Comparison of ENCODE assay signal across 8 cellular contexts in genomic region chr1:1040004-1040991, GRCh38. TPM values are rescaled to one million over a fixed set of nuclear protein-coding genes. Genes with fewer than 3 reads are reported as not detected.
DNase-seq lines count a peak whose midpoint lies in the region; ATAC-seq and TF ChIP-seq lines count a peak whose summit lies in the region.

No MANE protein-coding gene starts in this region.

- ATAC-seq in GM19397 (IDR thresholded peaks at IDR 0.05; ENCODE audit: unreplicated experiment) (peak; percentile 43), GM21737 (IDR thresholded peaks at IDR 0.05; ENCODE audit: unreplicated experiment) (no peak)

- no peak for TF ChIP-seq CTCF in endothelial cell (IDR thresholded peaks at IDR 0.05; ENCODE audit: unreplicated experiment)

- no peak overlapping the region for H3K27ac Mint-ChIP-seq in endothelial cell (ENCODE audit: unreplicated experiment)

- no peaks in the 10 kb centered on the region for H3K4me1 Mint-ChIP-seq in endothelial cell (ENCODE audit: unreplicated experiment)

- H3K9me3 Mint-ChIP-seq in endothelial cell (ENCODE audit: unreplicated experiment) = no peaks in the 10 kb centered on the region

- no peak overlapping the region for H3K4me3 Mint-ChIP-seq in endothelial cell (ENCODE audit: unreplicated experiment)

- peaks cover 17% of the 10 kb centered on the region for H3K27me3 Mint-ChIP-seq in endothelial cell (ENCODE audit: unreplicated experiment)

- peak; percentile 86 for DNase-seq in Ammon's horn (ENCODE audit: low spot score)
- DNase-seq in NCI-H345 treated with DMSO at 0.1 percent for 48 hours (lab: John Stamatoyannopoulos, UW; ENCODE audit: unreplicated experiment) = peak; percentile 13
- DNase-seq in activated CD8-positive, alpha-beta memory T cell treated with anti-CD3 and anti-CD28 coated beads, Interleukin-2, amount 50 U/mL, for 48 hours = peak; percentile 88
- peak; percentile 84 for DNase-seq in endothelial cell (ENCODE audit: low spot score)
- peak; percentile 72 for DNase-seq in mucosa of gallbladder (ENCODE audit: low spot score)
- DNase-seq in stimulated activated CD8-positive, alpha-beta memory T cell treated with anti-CD3 and anti-CD28 coated beads, Interleukin-4, amount 100 ng/mL, for 48 hours = peak; percentile 81

- peaks cover 20% of the 10 kb centered on the region for H3K36me3 Mint-ChIP-seq in endothelial cell (ENCODE audit: low read depth, unreplicated experiment)

RNA-seq across cellular contexts. Expression of gene AGRN, which starts 20.4 kb away (rescaled TPM):
- total RNA-seq in endothelial cell (ENCODE audit: unreplicated experiment) (374 TPM), mucosa of gallbladder (311 TPM)

RNA-seq across cellular contexts. Expression of gene ISG15, which starts 27.0 kb away (rescaled TPM):
- total RNA-seq in endothelial cell (ENCODE audit: unreplicated experiment) (33.3 TPM), mucosa of gallbladder (41.5 TPM)

RNA-seq across cellular contexts. Expression of gene RNF223, which starts 33.8 kb away (rescaled TPM):
- total RNA-seq in endothelial cell (ENCODE audit: unreplicated experiment) (not detected), mucosa of gallbladder (1.0 TPM)

RNA-seq across cellular contexts. Expression of gene HES4, which starts 40.4 kb away (rescaled TPM):
- 144 TPM for total RNA-seq in endothelial cell (ENCODE audit: unreplicated experiment)
- total RNA-seq in mucosa of gallbladder = 25.6 TPM

RNA-seq across cellular contexts. Expression of gene PERM1, which starts 58.4 kb away (rescaled TPM):
- total RNA-seq in endothelial cell (ENCODE audit: unreplicated experiment) (not detected), mucosa of gallbladder (0.35 TPM)

Comparison
In these comparisons a context has a peak if more than half of its experiments do, and no peak if none do; other contexts are left out.
1. DNase-seq: peak in every context shown above with its lines; median percentile 88 in activated CD8-positive, alpha-beta memory T cell treated with anti-CD3 and anti-CD28 coated beads, Interleukin-2, amount 50 U/mL, for 48 hours; 86 in Ammon's horn; 84 in endothelial cell; 81 in stimulated activated CD8-positive, alpha-beta memory T cell treated with anti-CD3 and anti-CD28 coated beads, Interleukin-4, amount 100 ng/mL, for 48 hours; 72 in mucosa of gallbladder; 13 in NCI-H345 treated with DMSO at 0.1 percent for 48 hours.